Comparison of ENCODE assay signal across 12 cellular contexts in genomic region chr2:65018141-65018582, GRCh38. TPM values are rescaled to one million over a fixed set of nuclear protein-coding genes. Genes with fewer than 3 reads are reported as not detected.
DNase-seq lines count a peak whose midpoint lies in the region; ATAC-seq lines count a peak whose summit lies in the region.
"Had no signal": no experiment of that assay in that cellular context is flagged by ENCODE, and none has a peak within 500 bp of the region (broad histone marks: within the 10 kb centered on the region; RNA-seq: fewer than 3 reads in every experiment).

No MANE protein-coding gene starts in this region.

- peak; percentile 27 to 68 for ATAC-seq in left cardiac atrium
- ATAC-seq: foreskin keratinocyte had no signal

- intact Hi-C loops in left cardiac atrium (cut with DNase I): no loop called here
- intact Hi-C loops in posterior vena cava (cut with DNase I): no loop called here

- DNase-seq in GF-D8 (lab: John Stamatoyannopoulos, UW) (peak; percentile 96), SKM-1 (lab: John Stamatoyannopoulos, UW; ENCODE audit: unreplicated experiment) (peak; percentile 89), left cardiac atrium (peak; percentile 41), posterior vena cava (ENCODE audit: low spot score) (peak; percentile 85), DMS79 treated with DMSO at 0.1 percent for 48 hours (lab: John Stamatoyannopoulos, UW) (no peak), RPMI8226 (no peak), NCI-H2081 (lab: John Stamatoyannopoulos, UW) (no peak), glomerular visceral epithelial cell (ENCODE audit: extremely low spot score) (no peak)
- DNase-seq: activated CD4-positive, alpha-beta T cell treated with anti-CD3 and anti-CD28 coated beads, Interleukin-2, amount 10 ng/mL, durations not matched to agents 24 days and 14 days; effector memory CD4-positive, alpha-beta T cell; foreskin keratinocyte; NK-92 treated with Interleukin-12 subunit alpha and Interleukin-12 subunit beta, amount 100 ng/mL, for 24 hours had no signal

RNA-seq across cellular contexts. Expression of gene SLC1A4, which starts 29.0 kb away (rescaled TPM):
- total RNA-seq in left cardiac atrium: 1 to 10 TPM; 3.6 to 5.2 TPM
- total RNA-seq in posterior vena cava: 10 to 100 TPM; 13.9 to 16.4 TPM

RNA-seq across cellular contexts. Expression of gene CEP68, which starts 38.1 kb away (rescaled TPM):
- total RNA-seq in left cardiac atrium (10 to 100 TPM; 12.6 to 15.4 TPM), posterior vena cava (10 to 100 TPM; 16.2 to 20.3 TPM)

Comparison
In these comparisons a context has a peak if more than half of its experiments do, and no peak if none do; other contexts are left out.
1. DNase-seq: peak in GF-D8 (single experiment), SKM-1 (single experiment), left cardiac atrium (single experiment) and posterior vena cava (single experiment); none in DMS79 treated with DMSO at 0.1 percent for 48 hours (single experiment), RPMI8226 (single experiment), NCI-H2081 (0 of 2) and glomerular visceral epithelial cell (single experiment).